18 cellular contexts compared by ENCODE assay signal in genomic region chr12:43861015-43861846, GRCh38. TPM values are rescaled to one million over a fixed set of nuclear protein-coding genes. Genes with fewer than 3 reads are reported as not detected.
DNase-seq lines count a peak whose midpoint lies in the region; ATAC-seq, FAIRE-seq and TF ChIP-seq lines count a peak whose summit lies in the region.
"Had no signal": no experiment of that assay in that cellular context is flagged by ENCODE, and none has a peak within 500 bp of the region (broad histone marks: within the 10 kb centered on the region; RNA-seq: fewer than 3 reads in every experiment).

No MANE protein-coding gene starts in this region.

- no peak overlapping the region for H3K4me3 ChIP-seq in pancreas
- H3K4me3 ChIP-seq: HAP-1, PC-9, SK-N-MC had no signal

- H3K36me3 ChIP-seq in pancreas = no peaks in the 10 kb centered on the region
- H3K36me3 ChIP-seq: HAP-1 had no signal

- ATAC-seq in HG02852 (IDR thresholded peaks at IDR 0.05; ENCODE audit: unreplicated experiment) = peak; percentile 43
- ATAC-seq in foreskin keratinocyte = peak; percentile 85
- no peak for ATAC-seq in left ventricle myocardium superior
- no peak for ATAC-seq in pancreas

- H3K4me1 ChIP-seq in foreskin keratinocyte (peaks cover 18% of the 10 kb centered on the region), pancreas (no peaks in the 10 kb centered on the region)

- WGBS in pancreas, 2 donors = 86 to 90% methylated on average over 7 of the region's 7 CpGs

- H3K9me3 Mint-ChIP-seq in type B pancreatic cell = no peaks in the 10 kb centered on the region
- H3K9me3 Mint-ChIP-seq: CD4-positive, alpha-beta T cell had no signal

- DNase-seq in amniotic epithelial cell (ENCODE audit: low read depth) (peak; percentile 8), foreskin keratinocyte (peak in 1 of 2 donors; percentile 81), type B pancreatic cell (ENCODE audit: extremely low spot score, unreplicated experiment) (no peak), left ventricle myocardium superior (no peak), pancreas (no peak), SIG-M5 (lab: John Stamatoyannopoulos, UW) (no peak)
- DNase-seq: CD4-positive, alpha-beta T cell; EL; NCI-H1092; NCI-H146; NCI-H510A treated with DMSO at 0.1 percent for 48 hours; NCI-H82; PC-9 had no signal

- FAIRE-seq in pancreas (lab: Jason Lieb, UNC) = no peak

- H3K4me3 Mint-ChIP-seq in type B pancreatic cell = no peak overlapping the region
- H3K4me3 Mint-ChIP-seq: B cell; CD4-positive, alpha-beta T cell had no signal

- H3K27ac Mint-ChIP-seq in type B pancreatic cell = peak overlapping the region; percentile 26
- H3K27ac Mint-ChIP-seq: B cell; CD4-positive, alpha-beta T cell had no signal

- H3K9me3 ChIP-seq in pancreas = no peaks in the 10 kb centered on the region
- H3K9me3 ChIP-seq: HAP-1 had no signal

- TF ChIP-seq CTCF in foreskin keratinocyte (conservative IDR thresholded peaks at IDR 0.05) (no peak), type B pancreatic cell (conservative IDR thresholded peaks at IDR 0.05) (no peak), pancreas (IDR thresholded peaks at IDR 0.05) (no peak)

- H3K27me3 Mint-ChIP-seq in type B pancreatic cell = no peaks in the 10 kb centered on the region
- H3K27me3 Mint-ChIP-seq: B cell; CD4-positive, alpha-beta T cell had no signal

- intact Hi-C loops in left ventricle myocardium superior (cut with micrococcal nuclease) (no loop called here), pancreas (cut with DNase I) (no loop called here)

- H3K4me1 Mint-ChIP-seq in type B pancreatic cell (ENCODE audit: unreplicated experiment) = peaks cover 16% of the 10 kb centered on the region
- H3K4me1 Mint-ChIP-seq: B cell had no signal

- H3K27ac ChIP-seq in foreskin keratinocyte (peak overlapping the region; percentile 57), pancreas (no peak overlapping the region)
- H3K27ac ChIP-seq: KMS-11, PC-9, SK-N-MC had no signal

- no peaks in the 10 kb centered on the region for H3K27me3 ChIP-seq in foreskin keratinocyte
- no peaks in the 10 kb centered on the region for H3K27me3 ChIP-seq in pancreas

- H3K36me3 Mint-ChIP-seq in type B pancreatic cell = peaks cover 8% of the 10 kb centered on the region

RNA-seq across cellular contexts. Expression of gene TMEM117, which starts 25.4 kb away (rescaled TPM):
- total RNA-seq in foreskin keratinocyte (5.9 and 6.9 TPM in 2 replicates), type B pancreatic cell (ENCODE audit: low replicate concordance) (14.3 and 22.0 TPM in 2 replicates), left ventricle myocardium superior (7.1 TPM), pancreas (1 to 10 TPM; 3.1 to 6.1 (median 4.0) TPM)
- polyA plus RNA-seq in foreskin keratinocyte (3.6 and 4.2 TPM in 2 replicates), pancreas (1 to 10 TPM; 1.8 to 4.4 TPM)

RNA-seq across cellular contexts. Expression of gene TWF1, which starts 55.1 kb away (rescaled TPM):
- total RNA-seq in foreskin keratinocyte (134 TPM in 2 replicates), type B pancreatic cell (ENCODE audit: low replicate concordance) (63.5 and 101 TPM in 2 replicates), left ventricle myocardium superior (12.4 TPM), pancreas (10 to 100 TPM; 27.6 to 51.3 (median 39.0) TPM)
- polyA plus RNA-seq in foreskin keratinocyte (53.4 and 61.4 TPM in 2 replicates), pancreas (10 to 100 TPM; 26.3 to 32.0 TPM)

Comparison
In these comparisons a context has a peak if more than half of its experiments do, and no peak if none do; other contexts are left out.
1. ATAC-seq: peak in HG02852 (single experiment) and foreskin keratinocyte (single experiment); none in left ventricle myocardium superior (single experiment) and pancreas (0 of 4).